In the genomic region with DNA sequence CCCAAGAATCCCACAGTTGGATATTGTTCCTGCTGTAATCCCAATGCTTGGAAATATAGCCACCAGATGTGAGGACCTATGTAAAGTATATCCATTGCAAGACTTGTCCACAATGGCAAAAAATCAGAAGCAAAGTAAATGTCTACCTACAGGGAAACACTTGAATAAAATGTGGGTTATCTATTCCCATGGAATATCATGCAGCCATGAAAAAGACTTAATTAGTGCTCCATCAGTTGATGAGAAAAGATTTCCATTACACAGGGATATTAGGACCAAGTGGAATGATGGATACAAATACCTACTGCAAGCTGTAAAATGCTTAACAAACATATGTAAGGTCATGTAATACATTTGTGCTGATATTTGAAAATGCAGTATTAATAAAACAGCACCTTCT, we compare ENCODE assay signal across 22 cellular contexts.
"Had no signal": no experiment of that assay in that cellular context is flagged by ENCODE, and none has a peak within 500 bp of the region (broad histone marks: within the 10 kb centered on the region; RNA-seq: fewer than 3 reads in every experiment).

No MANE protein-coding gene starts in this region.

- ATAC-seq: foreskin keratinocyte; gastroesophageal sphincter; heart left ventricle; left cardiac atrium; left lung; left ventricle myocardium superior; lower lobe of right lung; mucosa of descending colon; naive thymus-derived CD8-positive, alpha-beta T cell had no signal

- H3K9me3 ChIP-seq: esophagus muscularis mucosa, gastroesophageal sphincter, heart left ventricle, left lung, lower lobe of right lung, mucosa of descending colon had no signal

- H3K79me2 ChIP-seq: hepatocyte had no signal

- H3K27ac ChIP-seq: coronary artery, dorsolateral prefrontal cortex, esophagus muscularis mucosa, foreskin keratinocyte, gastroesophageal sphincter, heart left ventricle, hepatocyte, left lung, lower lobe of right lung had no signal

- DNase-seq: dermis blood vessel endothelial cell; dorsolateral prefrontal cortex; effector CD4-positive, alpha-beta T cell; effector memory CD4-positive, alpha-beta T cell; foreskin keratinocyte; heart left ventricle; left cardiac atrium; left lung; left ventricle myocardium superior; lower lobe of right lung; mesenchymal stem cell; mucosa of descending colon; naive B cell; naive thymus-derived CD8-positive, alpha-beta T cell had no signal

- FAIRE-seq: endothelial cell of umbilical vein, frontal cortex, islet of Langerhans, keratinocyte had no signal

- H3K4me2 ChIP-seq: hepatocyte had no signal

- H3K27me3 ChIP-seq: dorsolateral prefrontal cortex, esophagus muscularis mucosa, foreskin keratinocyte, gastroesophageal sphincter, heart left ventricle, hepatocyte, left lung had no signal

- H2AFZ ChIP-seq: hepatocyte had no signal

- H3K4me1 ChIP-seq: esophagus muscularis mucosa, foreskin keratinocyte, gastroesophageal sphincter, left lung had no signal

- H3K4me3 ChIP-seq: coronary artery, dorsolateral prefrontal cortex, esophagus muscularis mucosa, gastroesophageal sphincter, heart left ventricle, hepatocyte, left lung, lower lobe of right lung, mucosa of descending colon had no signal

- H3K36me3 ChIP-seq: left lung had no signal
